Comparison of ENCODE assay signal across 24 cellular contexts in genomic region chr12:81400024-81400423, GRCh38.
"Had no signal": no experiment of that assay in that cellular context is flagged by ENCODE, and none has a peak within 500 bp of the region (broad histone marks: within the 10 kb centered on the region; RNA-seq: fewer than 3 reads in every experiment).

No MANE protein-coding gene starts in this region.

- H3K36me3 ChIP-seq: esophagus muscularis mucosa, gastroesophageal sphincter, heart left ventricle, left lung, lower lobe of right lung had no signal

- FAIRE-seq: colon, endothelial cell of umbilical vein, frontal cortex, kidney had no signal

- H3K4me1 ChIP-seq: esophagus muscularis mucosa, foreskin keratinocyte, gastroesophageal sphincter, heart left ventricle, left lung, lower lobe of right lung had no signal

- H3K27ac ChIP-seq: coronary artery, dorsolateral prefrontal cortex, esophagus muscularis mucosa, foreskin keratinocyte, gastroesophageal sphincter, heart left ventricle, hepatocyte, left lung, lower lobe of right lung had no signal

- H3K4me3 ChIP-seq: coronary artery, dorsolateral prefrontal cortex, esophagus muscularis mucosa, gastroesophageal sphincter, heart left ventricle, hepatocyte, left lung, lower lobe of right lung, mucosa of descending colon had no signal

- H3K27me3 ChIP-seq: dorsolateral prefrontal cortex, esophagus muscularis mucosa, foreskin keratinocyte, gastroesophageal sphincter, heart left ventricle, hepatocyte, left lung had no signal

- H3K9me3 ChIP-seq: esophagus muscularis mucosa, gastroesophageal sphincter, heart left ventricle, left lung, lower lobe of right lung, mucosa of descending colon had no signal

- DNase-seq: dermis blood vessel endothelial cell; dorsolateral prefrontal cortex; effector CD4-positive, alpha-beta T cell; effector memory CD4-positive, alpha-beta T cell; foreskin keratinocyte; heart left ventricle; hypothalamus; immature natural killer cell; islet precursor cell; kidney; left cardiac atrium; left lung; left ventricle myocardium superior; lower lobe of right lung; mesenchymal stem cell; mucosa of descending colon; naive B cell had no signal
